In genomic region chr6:126516411-126516810, GRCh38 we compare ENCODE assay signal across 26 cellular contexts.
"Had no signal": no experiment of that assay in that cellular context is flagged by ENCODE, and none has a peak within 500 bp of the region (broad histone marks: within the 10 kb centered on the region; RNA-seq: fewer than 3 reads in every experiment).

No MANE protein-coding gene starts in this region.

- H3K79me2 ChIP-seq: hepatocyte had no signal

- H3K4me3 ChIP-seq: coronary artery, dorsolateral prefrontal cortex, esophagus squamous epithelium, gastroesophageal sphincter, heart left ventricle, hepatocyte, lower lobe of right lung, mucosa of descending colon had no signal

- H2AFZ ChIP-seq: hepatocyte had no signal

- FAIRE-seq: colon, endometrium had no signal

- H3K36me3 ChIP-seq: esophagus squamous epithelium, gastroesophageal sphincter, heart left ventricle, lower lobe of right lung had no signal

- H3K4me1 ChIP-seq: esophagus squamous epithelium, foreskin keratinocyte, gastroesophageal sphincter, heart left ventricle, lower lobe of right lung had no signal

- DNase-seq: dermis blood vessel endothelial cell; dorsolateral prefrontal cortex; effector CD8-positive, alpha-beta T cell; effector memory CD8-positive, alpha-beta T cell; endodermal cell; erythroblast; esophagus squamous epithelium; foreskin keratinocyte; heart left ventricle; hypothalamus; immature natural killer cell; islet precursor cell; kidney; kidney glomerular epithelial cell; left colon; left ventricle myocardium superior; lower lobe of right lung; mesenchymal stem cell; mucosa of descending colon; naive B cell had no signal

- H3K9me3 ChIP-seq: esophagus squamous epithelium, lower lobe of right lung, mucosa of descending colon had no signal

- H3K4me2 ChIP-seq: hepatocyte had no signal

- H3K27ac ChIP-seq: coronary artery, dorsolateral prefrontal cortex, epithelial cell of prostate, esophagus squamous epithelium, foreskin keratinocyte, gastroesophageal sphincter, heart left ventricle, hepatocyte, lower lobe of right lung had no signal

- H3K27me3 ChIP-seq: esophagus squamous epithelium, foreskin keratinocyte, gastroesophageal sphincter, heart left ventricle, hepatocyte had no signal
